In the genomic region with DNA sequence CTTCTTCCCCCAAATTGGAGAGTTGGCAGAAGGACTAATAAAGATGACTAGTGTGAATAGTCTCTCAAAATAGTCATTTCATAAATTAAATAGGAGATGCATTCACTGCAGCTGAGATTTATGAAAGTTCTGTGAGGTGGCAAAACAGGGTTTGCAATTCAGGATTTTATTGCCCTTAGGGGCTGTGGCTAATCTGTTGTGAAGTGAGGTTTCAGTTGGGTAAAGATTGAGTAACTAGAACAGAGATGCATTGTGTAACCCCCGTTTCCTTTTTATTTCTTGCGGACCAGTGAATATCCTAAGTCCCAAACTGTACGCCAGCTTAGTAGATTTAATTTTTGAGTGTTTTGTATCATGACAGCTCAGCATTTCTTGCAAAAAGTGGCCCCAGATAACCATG, we compare ENCODE assay signal across 17 cellular contexts. TPM values are rescaled to one million over a fixed set of nuclear protein-coding genes. Genes with fewer than 3 reads are reported as not detected.
A peak's percentile ranks its signal among the peaks of the same experiment; 100 is the strongest.
DNase-seq lines count a peak whose midpoint lies in the region; ATAC-seq, FAIRE-seq and TF ChIP-seq lines count a peak whose summit lies in the region.
"Had no signal": no experiment of that assay in that cellular context is flagged by ENCODE, and none has a peak within 500 bp of the region (broad histone marks: within the 10 kb centered on the region; RNA-seq: fewer than 3 reads in every experiment).

No MANE protein-coding gene starts in this region.

- no peak overlapping the region for H3K4me3 Mint-ChIP-seq in neural progenitor cell
- H3K4me3 Mint-ChIP-seq: activated naive CD8-positive, alpha-beta T cell; dendritic cell treated with granulocyte-macrophage colony-stimulating factor and Interleukin-4, amounts not matched to agents 40 ng/mL and 50 ng/mL, for 4 days; naive thymus-derived CD8-positive, alpha-beta T cell had no signal

- in situ Hi-C loops in K562 (cut with MboI): loop anchor here (5.0 kb wide), 2 partner anchors 98 to 398 kb away; no protein-coding TSS in a partner anchor

- no peak for ATAC-seq in K562
- ATAC-seq in left ventricle myocardium superior: peak; percentile 56
- no peak for ATAC-seq in HG03135 (IDR thresholded peaks at IDR 0.05; ENCODE audit: unreplicated experiment)
- ATAC-seq: naive thymus-derived CD8-positive, alpha-beta T cell had no signal

- no peaks in the 10 kb centered on the region for H3K9me3 ChIP-seq in K562 (replicated peaks; ENCODE audit: control insufficient read depth, insufficient read depth, low read depth, low read length)
- H3K9me3 ChIP-seq in suprapubic skin: no peaks in the 10 kb centered on the region
- no peaks in the 10 kb centered on the region for H3K9me3 ChIP-seq in neural progenitor cell (ENCODE audit: low read depth)
- H3K9me3 ChIP-seq: thoracic aorta had no signal

- H3K4me3 ChIP-seq in K562: no peak overlapping the region
- H3K4me3 ChIP-seq in suprapubic skin: no peak overlapping the region
- H3K4me3 ChIP-seq in neural progenitor cell: no peak overlapping the region
- H3K4me3 ChIP-seq: thoracic aorta had no signal

- no peaks in the 10 kb centered on the region for H3K9me3 Mint-ChIP-seq in neural progenitor cell
- H3K9me3 Mint-ChIP-seq: dendritic cell treated with granulocyte-macrophage colony-stimulating factor and Interleukin-4, amounts not matched to agents 40 ng/mL and 50 ng/mL, for 4 days; naive thymus-derived CD8-positive, alpha-beta T cell had no signal

- peak; percentile 74 to 93 for DNase-seq in NOMO-1 (lab: John Stamatoyannopoulos, UW; ENCODE audit: unreplicated experiment in 2 of 2)
- DNase-seq in K562 (ENCODE audit: extremely low read depth in 1 of 4, low spot score in 3 of 4): no peak
- no peak for DNase-seq in left ventricle myocardium superior
- no peak for DNase-seq in suprapubic skin (ENCODE audit: low spot score in 2 of 2)
- no peak for DNase-seq in HT-29 (ENCODE audit: low spot score)
- DNase-seq in neural progenitor cell (ENCODE audit: low spot score): no peak
- DNase-seq in activated CD4-positive, CD25-positive, alpha-beta regulatory T cell (lab: John Stamatoyannopoulos, UW): no peak
- DNase-seq: MM.1S; naive thymus-derived CD8-positive, alpha-beta T cell; OCI-M1; small intestine; T1000 had no signal

- no peaks in the 10 kb centered on the region for H3K27me3 ChIP-seq in K562 (ENCODE audit: control insufficient read depth in 2 of 2, insufficient read depth in 2 of 2, low read length in 2 of 2)
- H3K27me3 ChIP-seq in suprapubic skin: no peaks in the 10 kb centered on the region
- no peaks in the 10 kb centered on the region for H3K27me3 ChIP-seq in neural progenitor cell

- no peaks in the 10 kb centered on the region for H3K4me1 Mint-ChIP-seq in neural progenitor cell
- H3K4me1 Mint-ChIP-seq: naive thymus-derived CD8-positive, alpha-beta T cell had no signal

- no peaks in the 10 kb centered on the region for H3F3A ChIP-seq in neural progenitor cell (ENCODE audit: low read depth)

- no peak for TF ChIP-seq RAD21 in K562 (CRISPR knock-in tag; conservative IDR thresholded peaks at IDR 0.05 in 1 of 2, IDR thresholded peaks at IDR 0.05 in 1 of 2)

- intact Hi-C loops in K562 (cut with micrococcal nuclease): loop anchor here (10.0 kb wide), 1 partner anchor 520 kb away; no protein-coding TSS in a partner anchor
- intact Hi-C loops in left ventricle myocardium superior (cut with micrococcal nuclease): no loop called here

- TF ChIP-seq POLR2A in K562 (conservative IDR thresholded peaks at IDR 0.05) (no peak), suprapubic skin (IDR thresholded peaks at IDR 0.05) (no peak)

- H3K36me3 Mint-ChIP-seq in neural progenitor cell: no peaks in the 10 kb centered on the region
- H3K36me3 Mint-ChIP-seq: activated naive CD8-positive, alpha-beta T cell; naive thymus-derived CD8-positive, alpha-beta T cell had no signal

- H2AFZ ChIP-seq in K562 (ENCODE audit: low read depth, low read length): no peak overlapping the region
- no peak overlapping the region for H2AFZ ChIP-seq in neural progenitor cell (replicated peaks)

- WGBS in K562 (ENCODE audit: insufficient coverage, low coverage, missing lambda C conversion rate): 61% methylated on average over 3 of the region's 3 CpGs
- 77% methylated on average over 3 of the region's 3 CpGs for WGBS in suprapubic skin

- H3K9me1 ChIP-seq in K562 (ENCODE audit: control insufficient read depth, insufficient read depth, low read length): no peaks in the 10 kb centered on the region

- no peak for TF ChIP-seq CTCF in K562 (IDR thresholded peaks at IDR 0.05 in 2 of 3, conservative IDR thresholded peaks at IDR 0.05 in 1 of 3; ENCODE audit: insufficient read depth in 2 of 3, low read depth in 1 of 3, low read length in 3 of 3)
- no peak for TF ChIP-seq CTCF in suprapubic skin (IDR thresholded peaks at IDR 0.05)
- TF ChIP-seq CTCF in neural progenitor cell (IDR thresholded peaks at IDR 0.05): no peak

- no peaks in the 10 kb centered on the region for H3K79me2 ChIP-seq in K562 (ENCODE audit: control insufficient read depth, insufficient read depth, low read length)
- H3K79me2 ChIP-seq in neural progenitor cell (ENCODE audit: low read depth): no peaks in the 10 kb centered on the region

- H3K9ac ChIP-seq in K562 (ENCODE audit: insufficient read depth in 1 of 2, low read depth in 2 of 2, low read length in 2 of 2): no peak overlapping the region
- no peak overlapping the region for H3K9ac ChIP-seq in neural progenitor cell

- H4K20me1 ChIP-seq in K562 (replicated peaks; ENCODE audit: control insufficient read depth, insufficient read depth, low read length) (no peaks in the 10 kb centered on the region), neural progenitor cell (ENCODE audit: low read depth) (no peaks in the 10 kb centered on the region)

- H3K27ac ChIP-seq in K562 (ENCODE audit: extremely low read depth, low read depth, low read length): no peak overlapping the region
- H3K27ac ChIP-seq in suprapubic skin: peak overlapping the region; percentile 54
- H3K27ac ChIP-seq in neural progenitor cell: no peak overlapping the region

- peaks cover 3% of the 10 kb centered on the region for H3K27me3 Mint-ChIP-seq in neural progenitor cell (ENCODE audit: insufficient read depth, low read depth)
- H3K27me3 Mint-ChIP-seq: activated naive CD8-positive, alpha-beta T cell; dendritic cell treated with granulocyte-macrophage colony-stimulating factor and Interleukin-4, amounts not matched to agents 40 ng/mL and 50 ng/mL, for 4 days had no signal

- H3K27ac Mint-ChIP-seq in neural progenitor cell: no peak overlapping the region
- H3K27ac Mint-ChIP-seq: activated naive CD8-positive, alpha-beta T cell; naive thymus-derived CD8-positive, alpha-beta T cell had no signal

- FAIRE-seq in K562 (lab: Jason Lieb, UNC): no peak
- FAIRE-seq: keratinocyte, small intestine had no signal

- BruUV-seq in K562 (replicated peaks; lab: Mats Ljungman, UMichigan): no TSS peak

- POLR2A ChIA-PET in K562 (lab: Yijun Ruan, JAX): interaction anchor here (0.6 kb wide), 1 partner anchor 77 kb away, joined by 3 read pairs; no protein-coding TSS in a partner anchor

- H3K4me2 ChIP-seq in K562 (ENCODE audit: insufficient read depth, low read length) (no peak overlapping the region), neural progenitor cell (no peak overlapping the region)

- H3K36me3 ChIP-seq in K562 (ENCODE audit: control insufficient read depth, insufficient read depth, low read length) (no peaks in the 10 kb centered on the region), suprapubic skin (no peaks in the 10 kb centered on the region), neural progenitor cell (no peaks in the 10 kb centered on the region)
- H3K36me3 ChIP-seq: thoracic aorta had no signal

- CTCF ChIA-PET in K562 (lab: Yijun Ruan, JAX; ENCODE audit: low intra/inter-chr PET ratio): interaction anchor here (4.1 kb wide), 1 partner anchor 97 kb away, joined by 57 read pairs; no protein-coding TSS in a partner anchor

- TF ChIP-seq EP300 in K562 (IDR thresholded peaks at IDR 0.05; ENCODE audit: low read length): no peak
- TF ChIP-seq EP300 in suprapubic skin (IDR thresholded peaks at IDR 0.05): no peak

- no peaks in the 10 kb centered on the region for H3K4me1 ChIP-seq in K562 (replicated peaks in 1 of 2; ENCODE audit: control insufficient read depth in 2 of 2, insufficient read depth in 2 of 2, low read length in 2 of 2)
- peaks cover 29% of the 10 kb centered on the region for H3K4me1 ChIP-seq in suprapubic skin
- H3K4me1 ChIP-seq in neural progenitor cell: no peaks in the 10 kb centered on the region

RNA-seq across cellular contexts. Expression of gene SCRG1, which starts 16.2 kb away (rescaled TPM):
- not detected in 2 replicates for total RNA-seq in K562 (2011; cell fraction: chromatin; rRNA removed; ENCODE audit: low replicate concordance)
- total RNA-seq in K562 (2011; cell fraction: nucleolus; rRNA removed): not detected in 2 replicates
- not detected in 2 replicates for total RNA-seq in K562 (2011; cell fraction: nucleoplasm; rRNA removed)
- total RNA-seq in K562 (2014; rRNA removed) (not detected in 2 replicates), K562 (2014; rRNA removed; fragmentation: Illumina TruSeq; extraction: Trizol) (not detected in 2 replicates), K562 (2015; rRNA removed; fragmentation: Illumina TruSeq; extraction: Trizol) (not detected in 2 replicates), K562 (2021) (not detected in 2 replicates), left ventricle myocardium superior (0.35 TPM), suprapubic skin (under 1 TPM; 0.16 to 0.47 (median 0.29) TPM), neural progenitor cell (ENCODE audit: low replicate concordance) (0.37 and 0.40 TPM in 2 replicates)
- polyA plus RNA-seq in K562 (2011; rRNA removed) (not detected in 2 replicates), K562 (2014; fragmentation: Illumina TruSeq; extraction: Trizol) (not detected in 2 replicates), K562 (2014; fragmentation: Nextera tagmentation; extraction: Ambion mirVana) (under 1 TPM; 0.01 TPM), K562 (2014; rRNA removed) (not detected in 2 replicates)
- not detected in 2 replicates for polyA plus RNA-seq in K562 (2011; cell fraction: cytosol; rRNA removed)
- polyA plus RNA-seq in K562 (2011; cell fraction: nucleus; rRNA removed): not detected in 2 replicates
- polyA plus RNA-seq in K562 (2012): 0.03 and 0.04 TPM in 2 replicates
- not detected in 2 replicates for polyA minus RNA-seq in K562 (2011; rRNA and poly(A)+ RNA removed)
- polyA minus RNA-seq in K562 (2011; cell fraction: cytosol; rRNA and poly(A)+ RNA removed): not detected in 2 replicates
- not detected in 2 replicates for polyA minus RNA-seq in K562 (2011; cell fraction: nucleus; rRNA and poly(A)+ RNA removed)
- not detected in 2 replicates for total RNA-seq in HT-29 (2014; rRNA removed; shearing (Covaris generic))
- total RNA-seq: naive thymus-derived CD8-positive, alpha-beta T cell had no signal
- polyA plus RNA-seq: keratinocyte; naive thymus-derived CD8-positive, alpha-beta T cell had no signal

RNA-seq across cellular contexts. Expression of gene SAP30, which starts 44.3 kb away (rescaled TPM):
- 4.1 and 6.4 TPM in 2 replicates for total RNA-seq in K562 (2011; cell fraction: chromatin; rRNA removed; ENCODE audit: low replicate concordance)
- 7.8 and 9.5 TPM in 2 replicates for total RNA-seq in K562 (2011; cell fraction: nucleolus; rRNA removed)
- total RNA-seq in K562 (2011; cell fraction: nucleoplasm; rRNA removed): 3.2 and 6.7 TPM in 2 replicates
- total RNA-seq in K562 (2014; rRNA removed) (47.6 and 50.3 TPM in 2 replicates), K562 (2014; rRNA removed; fragmentation: Illumina TruSeq; extraction: Trizol) (31.8 and 32.7 TPM in 2 replicates), K562 (2015; rRNA removed; fragmentation: Illumina TruSeq; extraction: Trizol) (43.9 and 51.1 TPM in 2 replicates), K562 (2021) (28.5 and 32.6 TPM in 2 replicates), left ventricle myocardium superior (15.1 TPM), suprapubic skin (10 to 100 TPM; 10.9 to 18.4 (median 16.0) TPM), neural progenitor cell (ENCODE audit: low replicate concordance) (36.7 and 63.5 TPM in 2 replicates)
- polyA plus RNA-seq in K562 (2011; rRNA removed) (29.8 and 42.8 TPM in 2 replicates), K562 (2014; fragmentation: Illumina TruSeq; extraction: Trizol) (26.1 and 31.2 TPM in 2 replicates), K562 (2014; fragmentation: Nextera tagmentation; extraction: Ambion mirVana) (1 to 10 TPM; 5.9 to 6.9 TPM), K562 (2014; rRNA removed) (41.4 and 43.2 TPM in 2 replicates)
- polyA plus RNA-seq in K562 (2011; cell fraction: cytosol; rRNA removed): 11.3 and 11.5 TPM in 2 replicates
- 8.1 and 9.0 TPM in 2 replicates for polyA plus RNA-seq in K562 (2011; cell fraction: nucleus; rRNA removed)
- 26.8 and 53.4 TPM in 2 replicates for polyA plus RNA-seq in K562 (2012)
- 13.2 and 14.1 TPM in 2 replicates for polyA minus RNA-seq in K562 (2011; rRNA and poly(A)+ RNA removed)
- polyA minus RNA-seq in K562 (2011; cell fraction: cytosol; rRNA and poly(A)+ RNA removed): 7.4 and 10.6 TPM in 2 replicates
- polyA minus RNA-seq in K562 (2011; cell fraction: nucleus; rRNA and poly(A)+ RNA removed): 6.9 and 11.6 TPM in 2 replicates
- 17.7 and 21.7 TPM in 2 replicates for total RNA-seq in HT-29 (2014; rRNA removed; shearing (Covaris generic))

Comparison
In these comparisons a context has a peak if more than half of its experiments do, and no peak if none do; other contexts are left out.
1. DNase-seq: peak in NOMO-1 (2 of 2); none in K562 (0 of 4), left ventricle myocardium superior (single experiment), suprapubic skin (0 of 2), HT-29 (single experiment), neural progenitor cell (single experiment) and activated CD4-positive, CD25-positive, alpha-beta regulatory T cell (0 of 4).